In the genomic region with DNA sequence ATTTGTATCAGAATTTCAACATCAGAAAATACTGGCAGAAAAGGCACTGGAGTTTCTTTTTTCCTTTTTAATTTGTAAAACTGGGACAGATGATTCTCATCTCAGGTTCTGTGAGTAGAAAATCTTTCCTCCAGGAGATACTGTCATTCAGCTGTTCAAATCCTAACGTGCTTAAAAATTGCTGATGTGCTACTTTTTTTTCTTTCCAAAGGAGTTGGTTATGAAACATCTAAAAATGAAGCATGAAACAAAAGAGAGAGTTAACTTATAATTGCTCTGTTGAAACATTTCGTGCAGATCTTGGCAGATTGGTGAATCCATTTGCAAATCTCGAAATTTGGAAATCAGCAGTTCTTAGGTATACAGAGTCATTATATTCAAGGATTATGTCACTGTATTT, we compare ENCODE assay signal across 36 cellular contexts.
A peak's percentile ranks its signal among the peaks of the same experiment; 100 is the strongest.
DNase-seq lines count a peak whose midpoint lies in the region; ATAC-seq, FAIRE-seq and TF ChIP-seq lines count a peak whose summit lies in the region.
"Had no signal": no experiment of that assay in that cellular context is flagged by ENCODE, and none has a peak within 500 bp of the region (broad histone marks: within the 10 kb centered on the region; RNA-seq: fewer than 3 reads in every experiment).

No MANE protein-coding gene starts in this region.

- H3K27me3 Mint-ChIP-seq in activated naive CD8-positive, alpha-beta T cell treated with anti-CD3 and anti-CD28 coated beads, Interleukin-2, amount 50 U/mL, for 24 hours: no peaks in the 10 kb centered on the region
- H3K27me3 Mint-ChIP-seq: B cell; CD4-positive, alpha-beta memory T cell; CD4-positive, alpha-beta T cell; CD4-positive, CD25-positive, alpha-beta regulatory T cell; CD8-positive, alpha-beta memory T cell had no signal

- DNase-seq in HepG2 (ENCODE audit: low spot score) (no peak), right lobe of liver (no peak), A549 (ENCODE audit: low read depth in 1 of 2, low spot score in 1 of 2) (no peak), IMR-90 (no peak), putamen (ENCODE audit: low spot score) (peak; percentile 65), SKM-1 treated with dmso at 0.1 percent for 144 hours (lab: John Stamatoyannopoulos, UW; ENCODE audit: unreplicated experiment) (no peak), mesendoderm (no peak)
- DNase-seq in activated naive CD8-positive, alpha-beta T cell treated with anti-CD3 and anti-CD28 coated beads, Interleukin-2, amount 50 U/mL, for 24 hours: no peak
- DNase-seq: 8988T; ACHN; AML-193; BE2C; C1 segment of cervical spinal cord; Caco-2; Calu3; CD4-positive, alpha-beta memory T cell; CD4-positive, alpha-beta T cell; CD4-positive, CD25-positive, alpha-beta regulatory T cell; CD8-positive, alpha-beta memory T cell; CD8-positive, alpha-beta T cell; COR-L47; DMS 273 treated with DMSO at 0.1 percent for 48 hours; DMS153; DMS53; DMS79; DMS79 treated with DMSO at 0.1 percent for 48 hours; DND-41; EL had no signal

- H4K20me1 ChIP-seq in HepG2 (ENCODE audit: insufficient read depth, low read length) (no peaks in the 10 kb centered on the region), IMR-90 (ENCODE audit: insufficient read depth, low read length) (no peaks in the 10 kb centered on the region)
- H4K20me1 ChIP-seq: BLaER1; BLaER1 treated with 17β-estradiol and CSF1 and Interleukin-3, amounts not matched to agents 10 nM and 100 nM had no signal

- dilution Hi-C loops in IMR-90 (cut with HindIII; ENCODE audit: low sequenced_read_pairs, unreplicated experiment): no loop called here

- no peak overlapping the region for H3K4ac ChIP-seq in IMR-90 (ENCODE audit: low read depth, low read length)
- no peak overlapping the region for H3K4ac ChIP-seq in mesendoderm (ENCODE audit: low read depth, low read length)

- H3K14ac ChIP-seq in IMR-90 (replicated peaks; ENCODE audit: low read depth, low read length): no peak overlapping the region

- H3K27ac Mint-ChIP-seq in activated naive CD8-positive, alpha-beta T cell treated with anti-CD3 and anti-CD28 coated beads, Interleukin-2, amount 50 U/mL, for 24 hours: no peak overlapping the region
- H3K27ac Mint-ChIP-seq: B cell; CD14-positive monocyte; CD4-positive, alpha-beta memory T cell; CD4-positive, alpha-beta T cell; CD4-positive, CD25-positive, alpha-beta regulatory T cell; CD8-positive, alpha-beta memory T cell; CD8-positive, alpha-beta T cell had no signal

- H3K56ac ChIP-seq in IMR-90 (ENCODE audit: extremely low read depth, insufficient read depth, low read length) (no peak overlapping the region), mesendoderm (ENCODE audit: low read length) (no peak overlapping the region)

- no peak overlapping the region for H2AFZ ChIP-seq in HepG2 (ENCODE audit: low read length)
- no peak overlapping the region for H2AFZ ChIP-seq in IMR-90 (replicated peaks; ENCODE audit: low read length, poor library complexity)

- POLR2A ChIA-PET in HepG2 (lab: Yijun Ruan, JAX): no interaction called here
- POLR2A ChIA-PET in A549 (lab: Yijun Ruan, JAX): no interaction called here
- POLR2A ChIA-PET in IMR-90 (lab: Charles Lee; ENCODE audit: unreplicated experiment): no interaction called here

- H3K79me1 ChIP-seq in IMR-90 (ENCODE audit: low read depth in 1 of 2, low read length in 2 of 2): no peaks in the 10 kb centered on the region
- H3K79me1 ChIP-seq in mesendoderm (ENCODE audit: low read length): no peaks in the 10 kb centered on the region

- H2AK5ac ChIP-seq in IMR-90 (ENCODE audit: low read depth, low read length): no peak overlapping the region
- H2AK5ac ChIP-seq in mesendoderm (ENCODE audit: low read length): no peak overlapping the region

- H3K36me3 ChIP-seq in HepG2 (replicated peaks in 1 of 2; ENCODE audit: control insufficient read depth in 1 of 2, insufficient read depth in 2 of 2, low read length in 2 of 2) (no peaks in the 10 kb centered on the region), right lobe of liver (no peaks in the 10 kb centered on the region), IMR-90 (ENCODE audit: control insufficient read depth, insufficient read depth, low read length) (no peaks in the 10 kb centered on the region), mesendoderm (ENCODE audit: control insufficient read depth, insufficient read depth, low read length) (no peaks in the 10 kb centered on the region)
- H3K36me3 ChIP-seq: BE2C; BLaER1; BLaER1 treated with 17β-estradiol and CSF1 and Interleukin-3, amounts not matched to agents 10 nM and 100 nM had no signal

- H2BK5ac ChIP-seq in IMR-90 (ENCODE audit: low read depth, low read length, poor library complexity, severe bottlenecking) (no peak overlapping the region), mesendoderm (ENCODE audit: low read length) (no peak overlapping the region)

- no peak overlapping the region for H3K23ac ChIP-seq in IMR-90 (ENCODE audit: low read depth, low read length)
- no peak overlapping the region for H3K23ac ChIP-seq in mesendoderm (ENCODE audit: low read length)

- H3K27me3 ChIP-seq in HepG2 (ENCODE audit: control insufficient read depth in 1 of 2, insufficient read depth in 2 of 2, low read length in 2 of 2) (no peaks in the 10 kb centered on the region), right lobe of liver (no peaks in the 10 kb centered on the region), IMR-90 (ENCODE audit: control insufficient read depth, insufficient read depth, low read length) (no peaks in the 10 kb centered on the region), mesendoderm (ENCODE audit: insufficient read depth, low read length, poor library complexity) (no peaks in the 10 kb centered on the region)
- H3K27me3 ChIP-seq: BE2C; BLaER1; BLaER1 treated with 17β-estradiol and CSF1 and Interleukin-3, amounts not matched to agents 10 nM and 100 nM had no signal

- no TSS peak for BruUV-seq in HepG2 (replicated peaks; lab: Mats Ljungman, UMichigan)
- BruUV-seq in IMR-90 (replicated peaks; lab: Mats Ljungman, UMichigan): no TSS peak

- H4K91ac ChIP-seq in IMR-90 (ENCODE audit: insufficient read depth, low read depth, low read length): no peak overlapping the region

- in situ Hi-C loops in HepG2 (cut with HindIII; ENCODE audit: extremely low pct_ligation_motif_present, low pct_unique_long_range_greater_than_20kb) (no loop called here), IMR-90 (cut with MboI; ENCODE audit: low sequenced_read_pairs) (no loop called here)

- no peak overlapping the region for H2BK15ac ChIP-seq in IMR-90 (ENCODE audit: low read depth, low read length)
- no peak overlapping the region for H2BK15ac ChIP-seq in mesendoderm (replicated peaks; ENCODE audit: low read depth)

- H3K9me3 ChIP-seq in HepG2 (ENCODE audit: low read length) (no peaks in the 10 kb centered on the region), right lobe of liver (no peaks in the 10 kb centered on the region), A549 (no peaks in the 10 kb centered on the region), IMR-90 (ENCODE audit: control insufficient read depth, insufficient read depth, low read length) (no peaks in the 10 kb centered on the region)
- H3K9me3 ChIP-seq: BE2C; BLaER1; BLaER1 treated with 17β-estradiol and CSF1 and Interleukin-3, amounts not matched to agents 10 nM and 100 nM; Caco-2 had no signal

- H4K8ac ChIP-seq in IMR-90 (ENCODE audit: low read depth in 2 of 2, low read length in 2 of 2) (no peak overlapping the region), mesendoderm (ENCODE audit: low read depth, low read length) (no peak overlapping the region)

- CTCF ChIA-PET in HepG2 (lab: Yijun Ruan, JAX; ENCODE audit: low intra/inter-chr PET ratio, low total read pairs) (no interaction called here), A549 (lab: Yijun Ruan, JAX) (no interaction called here), IMR-90 (lab: Yijun Ruan, JAX) (no interaction called here)

- TF ChIP-seq RAD21 in HepG2 (CRISPR knock-in tag; IDR thresholded peaks at IDR 0.05) (no peak), A549 (conservative IDR thresholded peaks at IDR 0.05 in 1 of 2, IDR thresholded peaks at IDR 0.05 in 1 of 2) (no peak), IMR-90 (IDR thresholded peaks at IDR 0.05; ENCODE audit: low read length) (no peak)

- H3K4me2 ChIP-seq in HepG2 (ENCODE audit: low read depth, low read length) (no peak overlapping the region), A549 (no peak overlapping the region), IMR-90 (ENCODE audit: low read depth, low read length) (no peak overlapping the region), mesendoderm (ENCODE audit: low read length) (no peak overlapping the region)
- H3K4me2 ChIP-seq: BLaER1; BLaER1 treated with 17β-estradiol and CSF1 and Interleukin-3, amounts not matched to agents 10 nM and 100 nM had no signal

- H3K9me3 Mint-ChIP-seq in activated naive CD8-positive, alpha-beta T cell treated with anti-CD3 and anti-CD28 coated beads, Interleukin-2, amount 50 U/mL, for 24 hours: peaks cover 5% of the 10 kb centered on the region
- H3K9me3 Mint-ChIP-seq: CD4-positive, alpha-beta T cell had no signal

- no peak overlapping the region for H3K9ac ChIP-seq in HepG2 (ENCODE audit: insufficient read depth, low read depth, low read length)
- no peak overlapping the region for H3K9ac ChIP-seq in IMR-90 (ENCODE audit: low read depth, low read length)
- H3K9ac ChIP-seq in mesendoderm (ENCODE audit: low read length): no peak overlapping the region
- H3K9ac ChIP-seq: BLaER1; BLaER1 treated with 17β-estradiol and CSF1 and Interleukin-3, amounts not matched to agents 10 nM and 100 nM had no signal

- no peak for ATAC-seq in HepG2
- no peak for ATAC-seq in right lobe of liver
- no peak for ATAC-seq in A549
- ATAC-seq in IMR-90 (ENCODE audit: low read depth): no peak
- ATAC-seq in activated naive CD8-positive, alpha-beta T cell treated with anti-CD3 and anti-CD28 coated beads, Interleukin-2, amount 50 U/mL, for 24 hours: no peak
- ATAC-seq: CD8-positive, alpha-beta T cell had no signal

- H3K18ac ChIP-seq in IMR-90 (ENCODE audit: low read depth, low read length) (no peak overlapping the region), mesendoderm (ENCODE audit: low read length) (no peak overlapping the region)

- WGBS in HepG2 (ENCODE audit: low lambda C conversion rate): 1% methylated on average over 3 of the region's 3 CpGs
- WGBS in right lobe of liver (ENCODE audit: insufficient coverage, low coverage, low lambda C conversion rate, missing lambda C conversion rate): 39% methylated on average over 3 of the region's 3 CpGs
- 5% methylated on average over 3 of the region's 3 CpGs for WGBS in A549 (ENCODE audit: missing lambda C conversion rate)
- whole genome bisulfite sequencing in IMR-90 (ENCODE audit: extremely low coverage in 2 of 2, insufficient read length in 1 of 2), 2 experiments: no CpG with 5 or more reads among the region's 3 CpGs
- no CpG with 5 or more reads among the region's 3 CpGs for WGBS in mesendoderm (ENCODE audit: extremely low coverage, insufficient coverage, low lambda C conversion rate)

- no peaks in the 10 kb centered on the region for H3K4me1 ChIP-seq in HepG2 (ENCODE audit: insufficient read depth, low read length)
- no peaks in the 10 kb centered on the region for H3K4me1 ChIP-seq in right lobe of liver
- H3K4me1 ChIP-seq in A549: no peaks in the 10 kb centered on the region
- no peaks in the 10 kb centered on the region for H3K4me1 ChIP-seq in IMR-90 (ENCODE audit: control insufficient read depth, insufficient read depth, low read length)
- H3K4me1 ChIP-seq in mesendoderm (ENCODE audit: control insufficient read depth, low read depth, low read length): no peaks in the 10 kb centered on the region
- H3K4me1 ChIP-seq: BE2C; BLaER1; BLaER1 treated with 17β-estradiol and CSF1 and Interleukin-3, amounts not matched to agents 10 nM and 100 nM; Caco-2 had no signal

- H4K5ac ChIP-seq in IMR-90 (ENCODE audit: low read depth, low read length): no peak overlapping the region
- no peak overlapping the region for H4K5ac ChIP-seq in mesendoderm (ENCODE audit: low read length)

- no peak overlapping the region for H3K4me3 Mint-ChIP-seq in activated naive CD8-positive, alpha-beta T cell treated with anti-CD3 and anti-CD28 coated beads, Interleukin-2, amount 50 U/mL, for 24 hours
- H3K4me3 Mint-ChIP-seq: B cell; CD14-positive monocyte; CD4-positive, alpha-beta memory T cell; CD4-positive, alpha-beta T cell; CD4-positive, CD25-positive, alpha-beta regulatory T cell; CD8-positive, alpha-beta memory T cell; CD8-positive, alpha-beta T cell had no signal

- H2AK9ac ChIP-seq in IMR-90 (replicated peaks; ENCODE audit: low read depth, low read length, poor library complexity): no peak overlapping the region

- no peaks in the 10 kb centered on the region for H3K9me1 ChIP-seq in IMR-90 (ENCODE audit: insufficient read depth, low read length)

- H3K36me3 Mint-ChIP-seq in activated naive CD8-positive, alpha-beta T cell treated with anti-CD3 and anti-CD28 coated beads, Interleukin-2, amount 50 U/mL, for 24 hours (ENCODE audit: low read depth): no peaks in the 10 kb centered on the region
- H3K36me3 Mint-ChIP-seq: CD14-positive monocyte; CD4-positive, alpha-beta memory T cell; CD4-positive, CD25-positive, alpha-beta regulatory T cell; CD8-positive, alpha-beta memory T cell; CD8-positive, alpha-beta T cell had no signal

- H3K27ac ChIP-seq in HepG2 (ENCODE audit: extremely low read length, insufficient read depth, low read length): no peak overlapping the region
- no peak overlapping the region for H3K27ac ChIP-seq in right lobe of liver
- no peak overlapping the region for H3K27ac ChIP-seq in A549
- no peak overlapping the region for H3K27ac ChIP-seq in IMR-90 (ENCODE audit: insufficient read depth, low read length)
- H3K27ac ChIP-seq in mesendoderm (ENCODE audit: low read depth, low read length): no peak overlapping the region
- H3K27ac ChIP-seq: 22Rv1; BLaER1; BLaER1 treated with 17β-estradiol and CSF1 and Interleukin-3, amounts not matched to agents 10 nM and 100 nM; C4-2B had no signal

- H2BK120ac ChIP-seq in IMR-90 (ENCODE audit: low read depth, low read length) (no peak overlapping the region), mesendoderm (ENCODE audit: low read depth, low read length) (no peak overlapping the region)

- TF ChIP-seq POLR2A in HepG2 (IDR thresholded peaks at IDR 0.05; ENCODE audit: insufficient read depth in 1 of 2, low read depth in 2 of 2, low read length in 2 of 2) (no peak), right lobe of liver (IDR thresholded peaks at IDR 0.05) (no peak), A549 (IDR thresholded peaks at IDR 0.05; ENCODE audit: low read length) (no peak), IMR-90 (IDR thresholded peaks at IDR 0.05; ENCODE audit: low read depth, low read length) (no peak)

- H3K4me3 ChIP-seq in HepG2 (replicated peaks in 1 of 3; ENCODE audit: insufficient read depth in 1 of 3, low read depth in 2 of 3, low read length in 3 of 3): no peak overlapping the region
- no peak overlapping the region for H3K4me3 ChIP-seq in right lobe of liver
- no peak overlapping the region for H3K4me3 ChIP-seq in A549
- no peak overlapping the region for H3K4me3 ChIP-seq in IMR-90 (ENCODE audit: insufficient read depth, low read depth, low read length)
- H3K4me3 ChIP-seq in mesendoderm (ENCODE audit: low read length): no peak overlapping the region
- H3K4me3 ChIP-seq: BLaER1; BLaER1 treated with 17β-estradiol and CSF1 and Interleukin-3, amounts not matched to agents 10 nM and 100 nM had no signal

- TF ChIP-seq EP300 in HepG2 (IDR thresholded peaks at IDR 0.05; ENCODE audit: low read depth in 2 of 2, low read length in 2 of 2) (no peak), HepG2 (CRISPR knock-in tag; IDR thresholded peaks at IDR 0.05; ENCODE audit: borderline replicate concordance) (no peak), A549 (IDR thresholded peaks at IDR 0.05) (no peak)

- FAIRE-seq in HepG2 (lab: Jason Lieb, UNC): no peak
- no peak for FAIRE-seq in A549 (lab: Jason Lieb, UNC)
- FAIRE-seq: A204.1, D721Med had no signal

- no peak for TF ChIP-seq CTCF in HepG2 (CRISPR knock-in tag; IDR thresholded peaks at IDR 0.05)
- TF ChIP-seq CTCF in right lobe of liver (IDR thresholded peaks at IDR 0.05): no peak
- no peak for TF ChIP-seq CTCF in A549 (IDR thresholded peaks at IDR 0.05)
- no peak for TF ChIP-seq CTCF in IMR-90 (conservative IDR thresholded peaks at IDR 0.05; ENCODE audit: low read depth, low read length)

- intact Hi-C loops in HepG2 (cut with micrococcal nuclease; ENCODE audit: unreplicated experiment) (no loop called here), right lobe of liver (cut with DNase I) (no loop called here), IMR-90 (cut with micrococcal nuclease) (no loop called here)

- no peaks in the 10 kb centered on the region for H3K79me2 ChIP-seq in HepG2 (ENCODE audit: insufficient read depth, low read length)
- no peaks in the 10 kb centered on the region for H3K79me2 ChIP-seq in mesendoderm (ENCODE audit: control insufficient read depth, insufficient read depth, low read length)

- H2BK20ac ChIP-seq in IMR-90 (ENCODE audit: low read depth, low read length): no peak overlapping the region

- H3K4me1 Mint-ChIP-seq in activated naive CD8-positive, alpha-beta T cell treated with anti-CD3 and anti-CD28 coated beads, Interleukin-2, amount 50 U/mL, for 24 hours: no peaks in the 10 kb centered on the region
- H3K4me1 Mint-ChIP-seq: B cell; CD14-positive monocyte; CD4-positive, alpha-beta memory T cell; CD4-positive, CD25-positive, alpha-beta regulatory T cell; CD8-positive, alpha-beta memory T cell had no signal
